In the genomic region with DNA sequence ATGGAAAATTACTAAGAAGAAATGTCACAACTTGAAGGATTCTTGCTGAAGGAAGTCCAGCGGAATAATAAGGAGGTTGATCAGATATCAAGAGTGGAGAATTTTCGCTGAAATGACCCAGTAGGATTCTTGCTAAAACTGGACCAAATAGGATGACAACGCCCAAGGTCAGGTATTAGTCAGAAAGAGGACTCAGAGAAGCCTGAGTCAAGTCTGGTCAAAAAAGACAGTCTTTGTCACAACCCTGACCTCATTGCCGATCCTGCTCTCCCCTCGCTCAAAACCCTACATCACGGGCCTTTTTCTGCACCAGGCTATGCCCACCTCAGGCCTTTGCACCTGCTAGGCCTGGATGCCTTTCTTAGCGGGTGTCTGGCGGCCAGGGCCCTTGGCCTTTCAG, we compare ENCODE assay signal across 14 cellular contexts. TPM values are rescaled to one million over a fixed set of nuclear protein-coding genes. Genes with fewer than 3 reads are reported as not detected.
DNase-seq lines count a peak whose midpoint lies in the region; ATAC-seq and TF ChIP-seq lines count a peak whose summit lies in the region.
"Had no signal": no experiment of that assay in that cellular context is flagged by ENCODE, and none has a peak within 500 bp of the region (broad histone marks: within the 10 kb centered on the region; RNA-seq: fewer than 3 reads in every experiment).

No MANE protein-coding gene starts in this region.

- TF ChIP-seq EP300 in upper lobe of left lung (IDR thresholded peaks at IDR 0.05) = no peak

- H3K27me3 ChIP-seq in cardiac muscle cell = no peaks in the 10 kb centered on the region
- H3K27me3 ChIP-seq in adrenal gland = no peaks in the 10 kb centered on the region
- H3K27me3 ChIP-seq in upper lobe of left lung = no peaks in the 10 kb centered on the region

- H3K27ac ChIP-seq in cardiac muscle cell = peak overlapping the region; percentile 67
- H3K27ac ChIP-seq in adrenal gland = peak overlapping the region; percentile 18 to 80 (median 65)
- H3K27ac ChIP-seq in upper lobe of left lung = no peak overlapping the region
- H3K27ac ChIP-seq: 22Rv1 had no signal

- TF ChIP-seq CTCF in cardiac muscle cell (IDR thresholded peaks at IDR 0.05; ENCODE audit: low read depth, low read length) (no peak), adrenal gland (IDR thresholded peaks at IDR 0.05) (no peak), nephron progenitor cell (IDR thresholded peaks at IDR 0.05) (no peak), upper lobe of left lung (IDR thresholded peaks at IDR 0.05) (no peak)

- H3K4me1 Mint-ChIP-seq in nephron progenitor cell = peaks cover 53% of the 10 kb centered on the region
- H3K4me1 Mint-ChIP-seq: CD8-positive, alpha-beta memory T cell had no signal

- ATAC-seq in left cardiac atrium = no peak
- ATAC-seq in HG02885 (IDR thresholded peaks at IDR 0.05; ENCODE audit: poor library complexity, unreplicated experiment) = no peak
- no peak for ATAC-seq in GM21526 (IDR thresholded peaks at IDR 0.05; ENCODE audit: low FRiP score, unreplicated experiment)
- no peak for ATAC-seq in upper lobe of left lung (ENCODE audit: low FRiP score in 2 of 2)
- ATAC-seq: HCT116 had no signal

- TF ChIP-seq POLR2A in adrenal gland (IDR thresholded peaks at IDR 0.05) (no peak), upper lobe of left lung (IDR thresholded peaks at IDR 0.05) (no peak)

- no peak overlapping the region for H3K4me3 Mint-ChIP-seq in nephron progenitor cell
- H3K4me3 Mint-ChIP-seq: CD8-positive, alpha-beta memory T cell had no signal

- peaks cover 42% of the 10 kb centered on the region for H3K4me1 ChIP-seq in cardiac muscle cell (ENCODE audit: low read depth)
- H3K4me1 ChIP-seq in adrenal gland (replicated peaks in 1 of 2) = peaks cover 12 to 14% of the 10 kb centered on the region in 2 donors
- H3K4me1 ChIP-seq in upper lobe of left lung = no peaks in the 10 kb centered on the region
- H3K4me1 ChIP-seq: Caco-2 had no signal

- peak overlapping the region; percentile 64 for H3K27ac Mint-ChIP-seq in nephron progenitor cell
- H3K27ac Mint-ChIP-seq: CD8-positive, alpha-beta memory T cell had no signal

- no peaks in the 10 kb centered on the region for H3K36me3 Mint-ChIP-seq in nephron progenitor cell (ENCODE audit: low read depth)
- H3K36me3 Mint-ChIP-seq: CD8-positive, alpha-beta memory T cell had no signal

- WGBS in adrenal gland, 4 donors = 43 to 65% (median 50%) methylated on average over 8 of the region's 8 CpGs
- 77 to 78% methylated on average over 8 of the region's 8 CpGs for WGBS in upper lobe of left lung, 2 donors

- no peaks in the 10 kb centered on the region for H3K36me3 ChIP-seq in cardiac muscle cell
- no peaks in the 10 kb centered on the region for H3K36me3 ChIP-seq in adrenal gland (replicated peaks in 1 of 2)
- no peaks in the 10 kb centered on the region for H3K36me3 ChIP-seq in upper lobe of left lung

- H3K9me3 Mint-ChIP-seq in nephron progenitor cell = no peaks in the 10 kb centered on the region
- H3K9me3 Mint-ChIP-seq: CD8-positive, alpha-beta memory T cell had no signal

- no peaks in the 10 kb centered on the region for H3K9me3 ChIP-seq in cardiac muscle cell (ENCODE audit: low read depth)
- no peaks in the 10 kb centered on the region for H3K9me3 ChIP-seq in adrenal gland (replicated peaks in 1 of 3)
- no peaks in the 10 kb centered on the region for H3K9me3 ChIP-seq in upper lobe of left lung
- H3K9me3 ChIP-seq: Caco-2 had no signal

- DNase-seq in cardiac muscle cell (ENCODE audit: low read depth in 1 of 2, low spot score in 1 of 2) (no peak), left cardiac atrium (no peak), adrenal gland (peak; percentile 42 to 74 (median 62)), nephron progenitor cell (no peak), upper lobe of left lung (no peak)
- DNase-seq: Caco-2; CD8-positive, alpha-beta memory T cell; DND-41; GDM1; IMR-90 had no signal

- H3K4me3 ChIP-seq in cardiac muscle cell = no peak overlapping the region
- no peak overlapping the region for H3K4me3 ChIP-seq in adrenal gland
- no peak overlapping the region for H3K4me3 ChIP-seq in upper lobe of left lung

- intact Hi-C loops in left cardiac atrium (cut with DNase I) (no loop called here), adrenal gland (cut with DNase I) (no loop called here)

- H3K27me3 Mint-ChIP-seq in nephron progenitor cell (ENCODE audit: low read depth, poor library complexity) = peaks cover 5% of the 10 kb centered on the region

RNA-seq across cellular contexts. Expression of gene MMD, which starts 36.8 kb away (rescaled TPM):
- total RNA-seq in cardiac muscle cell (65.3 and 112 TPM in 2 replicates), left cardiac atrium (10 to 100 TPM; 26.8 to 29.1 TPM), adrenal gland (10 to 100 TPM in 6 of 8 donors, 1 to 10 TPM in 2; 6.2 to 27.6 (median 16.6) TPM), upper lobe of left lung (10 to 100 TPM; 13.5 to 26.7 (median 19.0) TPM)
- polyA plus RNA-seq in cardiac muscle cell (85.0 and 112 TPM in 2 replicates), adrenal gland (10 to 100 TPM; 10.1 to 17.0 (median 12.9) TPM)

Comparison
In these comparisons a context has a peak if more than half of its experiments do, and no peak if none do; other contexts are left out.
1. DNase-seq: peak in adrenal gland (7 of 7); none in cardiac muscle cell (0 of 2), left cardiac atrium (single experiment), nephron progenitor cell (single experiment) and upper lobe of left lung (0 of 2).
2. H3K27ac ChIP-seq: peak in cardiac muscle cell (single experiment) and adrenal gland (5 of 5); none in upper lobe of left lung (0 of 4).